Comparison of ENCODE assay signal across 8 cellular contexts in genomic region chr1:3746389-3746783, GRCh38. TPM values are rescaled to one million over a fixed set of nuclear protein-coding genes. Genes with fewer than 3 reads are reported as not detected.
DNase-seq lines count a peak whose midpoint lies in the region; ATAC-seq and TF ChIP-seq lines count a peak whose summit lies in the region.

No MANE protein-coding gene starts in this region.

- H3K9me3 ChIP-seq in iPS-20b (ENCODE audit: insufficient read depth, low read depth, low read length) (no peaks in the 10 kb centered on the region), testis (no peaks in the 10 kb centered on the region)

- intact Hi-C loops in testis (cut with DNase I; ENCODE audit: low total_unique reads) = no loop called here

- DNase-seq in NCI-H2227 (lab: John Stamatoyannopoulos, UW; ENCODE audit: unreplicated experiment) (peak; percentile 48), NCI-H2227 treated with DMSO at 0.1 percent for 48 hours (lab: John Stamatoyannopoulos, UW) (no peak), testis (peak; percentile 35), middle frontal gyrus (ENCODE audit: extremely low spot score, low spot score) (no peak)
- DNase-seq in activated naive CD8-positive, alpha-beta T cell treated with anti-CD3 and anti-CD28 coated beads for 36 hours = peak; percentile 13
- no peak for DNase-seq in stimulated activated CD8-positive, alpha-beta memory T cell treated with anti-CD3 and anti-CD28 coated beads, Interleukin-4, amount 100 ng/mL, for 48 hours

- TF ChIP-seq POLR2A in testis (IDR thresholded peaks at IDR 0.05) = no peak

- peaks cover 16% of the 10 kb centered on the region for H3K27me3 ChIP-seq in iPS-20b (ENCODE audit: insufficient read depth, low read length)
- H3K27me3 ChIP-seq in testis = no peaks in the 10 kb centered on the region

- H3K36me3 Mint-ChIP-seq in activated naive CD8-positive, alpha-beta T cell treated with anti-CD3 and anti-CD28 coated beads for 36 hours = peaks cover 5% of the 10 kb centered on the region

- H3K9me3 Mint-ChIP-seq in activated naive CD8-positive, alpha-beta T cell treated with anti-CD3 and anti-CD28 coated beads for 36 hours = no peaks in the 10 kb centered on the region

- H3K4me3 ChIP-seq in iPS-20b (ENCODE audit: low read length) (peak overlapping the region; percentile 84), testis (peak overlapping the region; percentile 66 to 77)

- H3K36me3 ChIP-seq in iPS-20b (ENCODE audit: insufficient read depth, low read depth, low read length) = peaks cover 28% of the 10 kb centered on the region
- H3K36me3 ChIP-seq in testis (ENCODE audit: low read depth, missing control alignments) = no peaks in the 10 kb centered on the region

- H3K4me1 ChIP-seq in iPS-20b (ENCODE audit: insufficient read depth, low read length) (peaks cover 12% of the 10 kb centered on the region; the same call in 1 of the 2 replicates), testis (peaks cover 28% of the 10 kb centered on the region)

- WGBS in testis, 2 donors = 19 to 47% methylated on average over 6 to 30 of the region's 30 CpGs

- no peaks in the 10 kb centered on the region for H3K27me3 Mint-ChIP-seq in activated naive CD8-positive, alpha-beta T cell treated with anti-CD3 and anti-CD28 coated beads for 36 hours

- no peak for ATAC-seq in HG02870 (IDR thresholded peaks at IDR 0.05; ENCODE audit: unreplicated experiment)

- H3K4me1 Mint-ChIP-seq in activated naive CD8-positive, alpha-beta T cell treated with anti-CD3 and anti-CD28 coated beads for 36 hours = peaks cover 24% of the 10 kb centered on the region

- no peak for TF ChIP-seq CTCF in testis (IDR thresholded peaks at IDR 0.05)

- H3K27ac Mint-ChIP-seq in activated naive CD8-positive, alpha-beta T cell treated with anti-CD3 and anti-CD28 coated beads for 36 hours = peak overlapping the region; percentile 63

- peak overlapping the region; percentile 88; the same call in 1 of the 2 replicates for H3K9ac ChIP-seq in iPS-20b (ENCODE audit: low read depth, low read length)

- peak overlapping the region; percentile 79 for H3K4me3 Mint-ChIP-seq in activated naive CD8-positive, alpha-beta T cell treated with anti-CD3 and anti-CD28 coated beads for 36 hours

- peak overlapping the region; percentile 48 for H3K27ac ChIP-seq in iPS-20b (ENCODE audit: low read length)
- peak overlapping the region; percentile 28 to 42 for H3K27ac ChIP-seq in testis

RNA-seq across cellular contexts. Expression of gene CCDC27, which starts 5.9 kb away (rescaled TPM):
- not detected for total RNA-seq in activated naive CD8-positive, alpha-beta T cell treated with anti-CD3 and anti-CD28 coated beads for 36 hours
- 10 to 100 TPM; 10.6 to 18.3 TPM for total RNA-seq in testis
- polyA plus RNA-seq in testis (ENCODE audit: insufficient read depth, low read depth, low replicate concordance) = 28.4 TPM

RNA-seq across cellular contexts. Expression of gene SMIM1, which starts 26.2 kb away (rescaled TPM):
- 1 to 10 TPM; 1.5 to 1.8 TPM for total RNA-seq in activated naive CD8-positive, alpha-beta T cell treated with anti-CD3 and anti-CD28 coated beads for 36 hours
- total RNA-seq in testis = 100 to 1,000 TPM; 205 to 213 TPM
- 92.9 TPM for polyA plus RNA-seq in testis (ENCODE audit: insufficient read depth, low read depth, low replicate concordance)

RNA-seq across cellular contexts. Expression of gene LRRC47, which starts 49.9 kb away (rescaled TPM):
- 10 to 100 TPM; 47.5 to 57.5 TPM for total RNA-seq in activated naive CD8-positive, alpha-beta T cell treated with anti-CD3 and anti-CD28 coated beads for 36 hours
- 10 to 100 TPM; 45.9 to 46.6 TPM for total RNA-seq in testis
- polyA plus RNA-seq in testis (ENCODE audit: insufficient read depth, low read depth, low replicate concordance) = 27.6 TPM

Comparison
In these comparisons a context has a peak if more than half of its experiments do, and no peak if none do; other contexts are left out.
1. DNase-seq: peak in NCI-H2227 (single experiment), activated naive CD8-positive, alpha-beta T cell treated with anti-CD3 and anti-CD28 coated beads for 36 hours (single experiment) and testis (single experiment); none in NCI-H2227 treated with DMSO at 0.1 percent for 48 hours (single experiment), middle frontal gyrus (single experiment) and stimulated activated CD8-positive, alpha-beta memory T cell treated with anti-CD3 and anti-CD28 coated beads, Interleukin-4, amount 100 ng/mL, for 48 hours (single experiment).
2. RNA of gene CCDC27, which starts 5.9 kb away (total RNA-seq): 10.6 to 18.3 TPM in testis; not detected in activated naive CD8-positive, alpha-beta T cell treated with anti-CD3 and anti-CD28 coated beads for 36 hours; every median in the first group is over 10 times any median in the second.
3. RNA of gene SMIM1, which starts 26.2 kb away (total RNA-seq): 205 to 213 TPM in testis; 1.5 to 1.8 TPM in activated naive CD8-positive, alpha-beta T cell treated with anti-CD3 and anti-CD28 coated beads for 36 hours; every median in the first group is over 10 times any median in the second.